Comparison of ENCODE assay signal across 1 cellular context in the genomic region with DNA sequence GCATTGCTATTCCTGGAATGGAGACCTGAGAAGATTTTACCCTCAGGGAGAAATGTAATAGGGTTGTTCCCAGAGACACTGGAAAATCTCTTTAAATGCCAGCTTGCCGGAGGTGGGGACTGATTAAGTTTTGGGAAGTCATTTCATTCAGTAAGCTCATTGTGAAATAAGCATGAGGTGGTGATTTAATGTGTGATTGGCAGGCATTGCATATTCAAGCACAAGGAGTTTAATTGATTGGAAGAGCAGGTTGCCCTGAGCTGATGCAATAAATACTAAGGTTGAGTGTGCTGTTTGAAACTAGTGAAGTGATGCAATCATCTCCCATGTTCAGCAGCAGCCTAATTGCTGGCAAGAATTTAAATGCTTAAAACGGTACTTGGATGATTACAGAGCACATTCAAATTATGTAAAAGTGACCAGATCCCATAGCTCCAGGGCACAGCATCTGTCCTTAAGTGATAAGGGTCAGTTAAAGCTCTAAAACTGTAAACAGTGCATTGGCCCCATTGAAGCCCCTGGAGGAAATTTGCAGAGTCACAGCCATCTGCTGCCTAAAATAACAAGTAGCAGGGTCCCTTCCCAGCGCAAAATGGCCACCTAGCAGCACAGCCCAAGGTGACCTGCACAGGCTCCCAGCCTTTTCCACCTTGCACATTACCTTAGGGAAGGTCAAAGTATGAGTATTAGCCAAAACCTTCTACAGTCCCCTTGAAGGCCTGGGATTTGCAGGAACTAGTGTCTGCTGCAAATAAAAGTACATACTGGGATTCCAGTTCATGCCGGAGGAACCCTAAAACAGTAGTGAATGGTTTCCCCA.
TF ChIP-seq lines count a peak whose summit lies in the region.

No MANE protein-coding gene starts in this region.

TF ChIP-seq in GM23338, 12 proteins besides CTCF, POLR2A, EP300 and RAD21 (continued from another document):
- TF ChIP-seq, protein P1, sequence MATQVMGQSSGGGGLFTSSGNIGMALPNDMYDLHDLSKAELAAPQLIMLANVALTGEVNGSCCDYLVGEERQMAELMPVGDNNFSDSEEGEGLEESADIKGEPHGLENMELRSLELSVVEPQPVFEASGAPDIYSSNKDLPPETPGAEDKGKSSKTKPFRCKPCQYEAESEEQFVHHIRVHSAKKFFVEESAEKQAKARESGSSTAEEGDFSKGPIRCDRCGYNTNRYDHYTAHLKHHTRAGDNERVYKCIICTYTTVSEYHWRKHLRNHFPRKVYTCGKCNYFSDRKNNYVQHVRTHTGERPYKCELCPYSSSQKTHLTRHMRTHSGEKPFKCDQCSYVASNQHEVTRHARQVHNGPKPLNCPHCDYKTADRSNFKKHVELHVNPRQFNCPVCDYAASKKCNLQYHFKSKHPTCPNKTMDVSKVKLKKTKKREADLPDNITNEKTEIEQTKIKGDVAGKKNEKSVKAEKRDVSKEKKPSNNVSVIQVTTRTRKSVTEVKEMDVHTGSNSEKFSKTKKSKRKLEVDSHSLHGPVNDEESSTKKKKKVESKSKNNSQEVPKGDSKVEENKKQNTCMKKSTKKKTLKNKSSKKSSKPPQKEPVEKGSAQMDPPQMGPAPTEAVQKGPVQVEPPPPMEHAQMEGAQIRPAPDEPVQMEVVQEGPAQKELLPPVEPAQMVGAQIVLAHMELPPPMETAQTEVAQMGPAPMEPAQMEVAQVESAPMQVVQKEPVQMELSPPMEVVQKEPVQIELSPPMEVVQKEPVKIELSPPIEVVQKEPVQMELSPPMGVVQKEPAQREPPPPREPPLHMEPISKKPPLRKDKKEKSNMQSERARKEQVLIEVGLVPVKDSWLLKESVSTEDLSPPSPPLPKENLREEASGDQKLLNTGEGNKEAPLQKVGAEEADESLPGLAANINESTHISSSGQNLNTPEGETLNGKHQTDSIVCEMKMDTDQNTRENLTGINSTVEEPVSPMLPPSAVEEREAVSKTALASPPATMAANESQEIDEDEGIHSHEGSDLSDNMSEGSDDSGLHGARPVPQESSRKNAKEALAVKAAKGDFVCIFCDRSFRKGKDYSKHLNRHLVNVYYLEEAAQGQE (IDR thresholded peaks at IDR 0.05; ENCODE audit: unreplicated experiment) = no peak
- no peak for TF ChIP-seq ZNF331 (CRISPR knock-in tag; IDR thresholded peaks at IDR 0.05; ENCODE audit: low read depth)
